8 cellular contexts compared by ENCODE assay signal in the genomic region with DNA sequence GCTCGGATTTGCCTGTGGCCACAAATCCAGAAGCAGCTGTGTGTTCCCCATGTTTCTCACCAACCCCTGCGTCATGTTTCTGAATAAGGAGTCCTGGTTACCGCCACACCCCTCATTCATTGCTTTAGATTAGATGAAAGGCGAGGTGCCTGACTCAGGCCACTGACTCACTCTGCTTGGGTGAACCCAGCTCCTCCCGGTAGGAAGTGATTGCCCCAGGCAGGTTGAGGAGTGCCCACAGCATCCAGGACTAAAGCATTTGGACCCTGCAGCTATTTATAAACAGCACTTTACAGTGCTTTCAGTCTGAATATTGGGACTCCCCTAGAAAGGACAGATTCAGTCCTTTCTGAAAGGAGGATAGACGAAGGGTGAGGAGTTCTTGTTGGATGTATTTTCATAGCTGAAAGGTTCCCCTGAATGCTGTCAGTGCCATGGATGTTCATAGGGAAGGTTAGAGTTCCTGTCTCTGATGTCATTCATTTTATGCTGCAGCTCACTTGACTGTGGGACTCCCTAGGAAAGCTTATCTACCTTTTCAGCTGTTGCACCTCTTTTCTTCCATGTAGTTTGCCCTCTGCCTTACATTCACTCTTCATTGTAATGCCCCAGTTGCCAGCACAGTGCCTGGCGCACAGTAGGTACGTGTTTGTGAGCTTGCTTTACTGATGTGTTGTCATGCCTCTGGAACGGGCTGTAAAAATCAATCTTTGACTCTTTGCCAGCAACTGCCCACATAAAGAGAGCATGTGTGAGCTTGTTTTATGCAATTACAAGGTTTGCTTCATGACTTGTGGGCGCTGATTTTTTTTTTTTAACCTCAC. TPM values are rescaled to one million over a fixed set of nuclear protein-coding genes. Genes with fewer than 3 reads are reported as not detected.
DNase-seq lines count a peak whose midpoint lies in the region; ATAC-seq and TF ChIP-seq lines count a peak whose summit lies in the region.

No MANE protein-coding gene starts in this region.

- H3K4me1 Mint-ChIP-seq in T-helper 1 cell treated with Interleukin-12 subunit alpha and Interleukin-12 subunit beta and Interleukin-4 antibody, amounts not matched to agents 30 μg/mL and 1 μg/mL, for 36 hours (ENCODE audit: low read depth), result peaks cover 38% of the 10 kb centered on the region
- peaks cover 14 to 20% of the 10 kb centered on the region in 2 donors for H3K4me1 Mint-ChIP-seq in natural killer cell treated with Interleukin-12 subunit alpha and Interleukin-12 subunit beta and Interleukin-15 and Interleukin-18, amount 100 ng/mL, for 72 hours (ENCODE audit: low read depth in 2 of 2)

- TF ChIP-seq CTCF in choroid plexus epithelial cell (conservative IDR thresholded peaks at IDR 0.05; ENCODE audit: low read depth, low read length) (no peak), omental fat pad (IDR thresholded peaks at IDR 0.05) (no peak), GM10266 (IDR thresholded peaks at IDR 0.05; ENCODE audit: control insufficient read depth, insufficient read depth, low read depth, missing control alignments) (no peak)

- H3K9me3 Mint-ChIP-seq in T-helper 1 cell treated with Interleukin-12 subunit alpha and Interleukin-12 subunit beta and Interleukin-4 antibody, amounts not matched to agents 30 μg/mL and 1 μg/mL, for 36 hours, result no peaks in the 10 kb centered on the region
- H3K9me3 Mint-ChIP-seq in natural killer cell treated with Interleukin-12 subunit alpha and Interleukin-12 subunit beta and Interleukin-15 and Interleukin-18, amount 100 ng/mL, for 72 hours, result no peaks in the 10 kb centered on the region

- H3K27ac Mint-ChIP-seq in T-helper 1 cell treated with Interleukin-12 subunit alpha and Interleukin-12 subunit beta and Interleukin-4 antibody, amounts not matched to agents 30 μg/mL and 1 μg/mL, for 36 hours, result peak overlapping the region; percentile 26
- H3K27ac Mint-ChIP-seq in natural killer cell treated with Interleukin-12 subunit alpha and Interleukin-12 subunit beta and Interleukin-15 and Interleukin-18, amount 100 ng/mL, for 72 hours, result no peak overlapping the region

- peak; percentile 97 for ATAC-seq in omental fat pad (ENCODE audit: low FRiP score)
- ATAC-seq in natural killer cell treated with Interleukin-12 subunit alpha and Interleukin-12 subunit beta and Interleukin-15 and Interleukin-18, amount 100 ng/mL, for 72 hours, result no peak

- DNase-seq in HPDE6-E6E7 (ENCODE audit: extremely low spot score), result peak; percentile 89
- DNase-seq in choroid plexus epithelial cell (ENCODE audit: low read depth), result peak; percentile 75
- peak; percentile 50 for DNase-seq in omental fat pad (ENCODE audit: low spot score)
- no peak for DNase-seq in GM10266 (ENCODE audit: extremely low spot score)
- no peak for DNase-seq in GM19240 (ENCODE audit: insufficient read length, low spot score)
- no peak for DNase-seq in natural killer cell treated with Interleukin-12 subunit alpha and Interleukin-12 subunit beta and Interleukin-15 and Interleukin-18, amount 100 ng/mL, for 72 hours (ENCODE audit: low spot score)
- no peak for DNase-seq in NCI-H446 treated with DMSO at 0.1 percent for 48 hours (lab: John Stamatoyannopoulos, UW)

- peaks cover 4% of the 10 kb centered on the region for H3K27me3 Mint-ChIP-seq in T-helper 1 cell treated with Interleukin-12 subunit alpha and Interleukin-12 subunit beta and Interleukin-4 antibody, amounts not matched to agents 30 μg/mL and 1 μg/mL, for 36 hours (ENCODE audit: low read depth)
- no peaks in the 10 kb centered on the region for H3K27me3 Mint-ChIP-seq in natural killer cell treated with Interleukin-12 subunit alpha and Interleukin-12 subunit beta and Interleukin-15 and Interleukin-18, amount 100 ng/mL, for 72 hours

- no peak overlapping the region for H3K4me3 ChIP-seq in choroid plexus epithelial cell (ENCODE audit: low read depth, low read length)

- peaks cover 5% of the 10 kb centered on the region for H3K36me3 Mint-ChIP-seq in T-helper 1 cell treated with Interleukin-12 subunit alpha and Interleukin-12 subunit beta and Interleukin-4 antibody, amounts not matched to agents 30 μg/mL and 1 μg/mL, for 36 hours (ENCODE audit: low read depth)
- H3K36me3 Mint-ChIP-seq in natural killer cell treated with Interleukin-12 subunit alpha and Interleukin-12 subunit beta and Interleukin-15 and Interleukin-18, amount 100 ng/mL, for 72 hours, result no peaks in the 10 kb centered on the region

- peak overlapping the region; percentile 30 for H3K4me3 Mint-ChIP-seq in T-helper 1 cell treated with Interleukin-12 subunit alpha and Interleukin-12 subunit beta and Interleukin-4 antibody, amounts not matched to agents 30 μg/mL and 1 μg/mL, for 36 hours
- no peak overlapping the region for H3K4me3 Mint-ChIP-seq in natural killer cell treated with Interleukin-12 subunit alpha and Interleukin-12 subunit beta and Interleukin-15 and Interleukin-18, amount 100 ng/mL, for 72 hours

RNA-seq across cellular contexts. Expression of a gene that starts 14.9 kb away (rescaled TPM):
- 100 to 1,000 TPM in 1 of 4 donors, 10 to 100 TPM in 3; 42.3 to 254 (median 93.9) TPM for total RNA-seq in omental fat pad
- total RNA-seq in natural killer cell treated with Interleukin-12 subunit alpha and Interleukin-12 subunit beta and Interleukin-15 and Interleukin-18, amount 100 ng/mL, for 72 hours, result 10 to 100 TPM; 15.6 to 36.9 TPM

Comparison
In these comparisons a context has a peak if more than half of its experiments do, and no peak if none do; other contexts are left out.
1. DNase-seq: peak in HPDE6-E6E7 (single experiment), choroid plexus epithelial cell (single experiment) and omental fat pad (single experiment); none in GM10266 (single experiment), GM19240 (single experiment), natural killer cell treated with Interleukin-12 subunit alpha and Interleukin-12 subunit beta and Interleukin-15 and Interleukin-18, amount 100 ng/mL, for 72 hours (single experiment) and NCI-H446 treated with DMSO at 0.1 percent for 48 hours (single experiment).